8 cellular contexts compared by ENCODE assay signal in genomic region chr13:27379694-27380596, GRCh38. TPM values are rescaled to one million over a fixed set of nuclear protein-coding genes. Genes with fewer than 3 reads are reported as not detected.
DNase-seq lines count a peak whose midpoint lies in the region; ATAC-seq and TF ChIP-seq lines count a peak whose summit lies in the region.

No MANE protein-coding gene starts in this region.

- H3K9me3 ChIP-seq in ovary (no peaks in the 10 kb centered on the region), aorta (ENCODE audit: control insufficient read depth, low read length) (no peaks in the 10 kb centered on the region)

- peak; percentile 58 for TF ChIP-seq CTCF in fibroblast of mammary gland (conservative IDR thresholded peaks at IDR 0.05; ENCODE audit: control insufficient read depth, insufficient read depth, low read depth, low read length)
- peak in 1 of 3 donors; percentile 14 for TF ChIP-seq CTCF in ovary (IDR thresholded peaks at IDR 0.05)

- WGBS in ovary, 3 donors, result 29 to 41% (median 38%) methylated on average over 13 of the region's 13 CpGs
- 32 to 37% methylated on average over 13 of the region's 13 CpGs for WGBS in aorta, 2 donors

- H3K27ac ChIP-seq in ovary, result no peak overlapping the region
- H3K27ac ChIP-seq in aorta (ENCODE audit: low read depth in 1 of 2, low read length in 2 of 2), result no peak overlapping the region

- peaks cover 3% of the 10 kb centered on the region for H3K4me1 ChIP-seq in ovary (ENCODE audit: insufficient read depth)
- no peaks in the 10 kb centered on the region for H3K4me1 ChIP-seq in aorta (ENCODE audit: control insufficient read depth in 1 of 2, insufficient read depth in 2 of 2, low read length in 2 of 2)

- no peaks in the 10 kb centered on the region for H3K27me3 ChIP-seq in H7 (ENCODE audit: control insufficient read depth, insufficient read depth, low read length)
- H3K27me3 ChIP-seq in ovary, result no peaks in the 10 kb centered on the region
- H3K27me3 ChIP-seq in aorta (ENCODE audit: control insufficient read depth in 1 of 2, insufficient read depth in 2 of 2, low read length in 1 of 2), result no peaks in the 10 kb centered on the region

- ATAC-seq in aorta (ENCODE audit: low FRiP score) (peak; percentile 39), HG03520 (IDR thresholded peaks at IDR 0.05; ENCODE audit: unreplicated experiment) (no peak)

- TF ChIP-seq EP300 in ovary (IDR thresholded peaks at IDR 0.05), result no peak

- no peak for TF ChIP-seq POLR2A in ovary (IDR thresholded peaks at IDR 0.05)

- H3K4me3 ChIP-seq in H7 (ENCODE audit: insufficient read depth, low read depth, low read length), result no peak overlapping the region
- no peak overlapping the region for H3K4me3 ChIP-seq in fibroblast of mammary gland (ENCODE audit: control insufficient read depth, low read depth, low read length)
- no peak overlapping the region for H3K4me3 ChIP-seq in ovary
- H3K4me3 ChIP-seq in aorta (ENCODE audit: low read length in 2 of 2), result no peak overlapping the region

- intact Hi-C loops in ovary (cut with DNase I), result loop anchor here in 3 of 4 donors (5.0 to 10.0 kb wide), 4 partner anchors 145 to 602 kb away; no protein-coding TSS in a partner anchor
- intact Hi-C loops in aorta (cut with DNase I), result loop anchor here (5.0 to 10.0 kb wide), 3 partner anchors 152 to 242 kb away; partner anchors contain the start of genes LNX2 (in 1 of the 2) and POLR1D (in 1 of the 2)

- no peaks in the 10 kb centered on the region for H3K36me3 ChIP-seq in H7 (replicated peaks; ENCODE audit: control insufficient read depth, insufficient read depth, low read length)
- no peaks in the 10 kb centered on the region for H3K36me3 ChIP-seq in ovary
- H3K36me3 ChIP-seq in aorta (ENCODE audit: control insufficient read depth in 1 of 2, insufficient read depth in 2 of 2, low read length in 1 of 2), result no peaks in the 10 kb centered on the region

- DNase-seq in Ammon's horn (ENCODE audit: low spot score), result peak; percentile 37
- peak; percentile 89 for DNase-seq in H7
- DNase-seq in NCI-H82 treated with DMSO at 0.1 percent for 48 hours (lab: John Stamatoyannopoulos, UW; ENCODE audit: unreplicated experiment), result peak; percentile 27
- peak; percentile 36 for DNase-seq in activated T-cell treated with anti-CD3 and anti-CD28 coated beads for 4 hours
- DNase-seq in fibroblast of mammary gland (ENCODE audit: low read depth), result peak; percentile 49
- DNase-seq in ovary, result peak; percentile 32 to 74 (median 49)
- DNase-seq in aorta, result peak; percentile 56 to 81

RNA-seq across cellular contexts. Expression of gene GTF3A, which starts 44.5 kb away (rescaled TPM):
- total RNA-seq in H7 (2014; rRNA removed; shearing (Covaris generic)), result 80.7 and 90.5 TPM in 2 replicates
- total RNA-seq in ovary (10 to 100 TPM; 41.0 to 70.0 (median 46.9) TPM), aorta (10 to 100 TPM; 62.1 to 68.5 TPM)
- polyA plus RNA-seq in ovary (10 to 100 TPM; 46.5 to 87.6 TPM), aorta (100 to 1,000 TPM in 1 of 2 donors, 10 to 100 TPM in 1; 75.4 to 191 TPM)

Comparison
In these comparisons a context has a peak if more than half of its experiments do, and no peak if none do; other contexts are left out.
1. DNase-seq: peak in every context shown above with its lines; median percentile 89 in H7; 68 in aorta; 49 in fibroblast of mammary gland; 49 in ovary; 37 in Ammon's horn; 36 in activated T-cell treated with anti-CD3 and anti-CD28 coated beads for 4 hours; 27 in NCI-H82 treated with DMSO at 0.1 percent for 48 hours.